33 cellular contexts compared by ENCODE assay signal in genomic region chr19:8902520-8902919, GRCh38.
"Had no signal": no experiment of that assay in that cellular context is flagged by ENCODE, and none has a peak within 500 bp of the region (broad histone marks: within the 10 kb centered on the region; RNA-seq: fewer than 3 reads in every experiment).

No MANE protein-coding gene starts in this region.

- FAIRE-seq: frontal cortex had no signal

- ATAC-seq: activated CD4-positive, alpha-beta T cell treated with anti-CD3 and anti-CD28 coated beads for 36 hours; activated CD8-positive, alpha-beta memory T cell treated with anti-CD3 and anti-CD28 coated beads, Interleukin-2, amount 10 ng/mL, durations not matched to agents 7 days and 5 days; activated CD8-positive, alpha-beta T cell treated with anti-CD3 and anti-CD28 coated beads, Interleukin-2, amount 10 ng/mL, durations not matched to agents 7 days and 5 days; activated naive CD8-positive, alpha-beta T cell treated with anti-CD3 and anti-CD28 coated beads, Interleukin-2, amount 50 U/mL, for 24 hours; body of pancreas; esophagus mucosa had no signal

- H3K4me1 Mint-ChIP-seq: activated CD4-positive, alpha-beta T cell treated with anti-CD3 and anti-CD28 coated beads for 36 hours; activated CD4-positive, alpha-beta T cell treated with anti-CD3 and anti-CD28 coated beads, Interleukin-2, amount 10 ng/mL, durations not matched to agents 24 days and 14 days; activated CD8-positive, alpha-beta memory T cell treated with anti-CD3 and anti-CD28 coated beads, Interleukin-2, amount 10 ng/mL, durations not matched to agents 7 days and 5 days; activated naive CD4-positive, alpha-beta T cell treated with anti-CD3 and anti-CD28 coated beads, Interleukin-2, amount 50 U/mL, for 24 hours; activated naive CD8-positive, alpha-beta T cell treated with anti-CD3 and anti-CD28 coated beads for 36 hours; activated naive CD8-positive, alpha-beta T cell treated with anti-CD3 and anti-CD28 coated beads, Interleukin-2, amount 50 U/mL, for 24 hours; endodermal cell had no signal

- H3K4me3 Mint-ChIP-seq: activated CD4-positive, alpha-beta memory T cell treated with anti-CD3 and anti-CD28 coated beads for 36 hours; activated CD4-positive, alpha-beta T cell treated with anti-CD3 and anti-CD28 coated beads for 36 hours; activated CD4-positive, alpha-beta T cell treated with anti-CD3 and anti-CD28 coated beads, Interleukin-2, amount 10 ng/mL, durations not matched to agents 24 days and 14 days; activated CD8-positive, alpha-beta memory T cell treated with anti-CD3 and anti-CD28 coated beads, Interleukin-2, amount 10 ng/mL, durations not matched to agents 7 days and 5 days; activated CD8-positive, alpha-beta T cell treated with anti-CD3 and anti-CD28 coated beads, Interleukin-2, amount 10 ng/mL, durations not matched to agents 7 days and 5 days; activated naive CD4-positive, alpha-beta T cell treated with anti-CD3 and anti-CD28 coated beads for 36 hours; activated naive CD4-positive, alpha-beta T cell treated with anti-CD3 and anti-CD28 coated beads, Interleukin-2, amount 50 U/mL, for 24 hours; activated naive CD8-positive, alpha-beta T cell treated with anti-CD3 and anti-CD28 coated beads for 36 hours; activated naive CD8-positive, alpha-beta T cell treated with anti-CD3 and anti-CD28 coated beads, Interleukin-2, amount 50 U/mL, for 24 hours; activated T-helper 1 cell treated with anti-CD3 and anti-CD28 coated beads, Interleukin-12 subunit alpha, Interleukin-12 subunit beta, Interleukin-2, Interleukin-4 antibody, amounts not matched to agents 30 ng/mL and 10 ng/mL and 1 ng/mL, durations not matched to agents 14 hours and 24 hours and 36 hours; endodermal cell had no signal

- H3K9me3 Mint-ChIP-seq: activated CD4-positive, alpha-beta memory T cell treated with anti-CD3 and anti-CD28 coated beads for 36 hours; activated CD4-positive, alpha-beta T cell treated with anti-CD3 and anti-CD28 coated beads, Interleukin-2, amount 10 ng/mL, durations not matched to agents 24 days and 14 days; activated naive CD4-positive, alpha-beta T cell treated with anti-CD3 and anti-CD28 coated beads for 36 hours; activated naive CD4-positive, alpha-beta T cell treated with anti-CD3 and anti-CD28 coated beads, Interleukin-2, amount 50 U/mL, for 24 hours; activated naive CD8-positive, alpha-beta T cell treated with anti-CD3 and anti-CD28 coated beads for 36 hours; activated naive CD8-positive, alpha-beta T cell treated with anti-CD3 and anti-CD28 coated beads, Interleukin-2, amount 50 U/mL, for 24 hours; activated T-helper 1 cell treated with anti-CD3 and anti-CD28 coated beads, Interleukin-12 subunit alpha, Interleukin-12 subunit beta, Interleukin-2, Interleukin-4 antibody, amounts not matched to agents 30 ng/mL and 10 ng/mL and 1 ng/mL, durations not matched to agents 14 hours and 24 hours and 36 hours; activated T-helper 2 cell treated with anti-CD3 and anti-CD28 coated beads, Interferon-gamma antibody, Interleukin-2, Interleukin-4, amounts not matched to agents 10 μg/mL and 5 μg/mL and 100 μg/mL, durations not matched to agents 14 hours and 24 hours and 36 hours; endodermal cell had no signal

- H3K9me3 ChIP-seq: adrenal gland, body of pancreas, colonic mucosa had no signal

- H3K4me3 ChIP-seq: adrenal gland, body of pancreas, cardiac muscle cell, colonic mucosa, dorsolateral prefrontal cortex had no signal

- H3K27ac Mint-ChIP-seq: activated CD4-positive, alpha-beta memory T cell treated with anti-CD3 and anti-CD28 coated beads for 36 hours; activated CD4-positive, alpha-beta T cell treated with anti-CD3 and anti-CD28 coated beads for 36 hours; activated CD4-positive, alpha-beta T cell treated with anti-CD3 and anti-CD28 coated beads, Interleukin-2, amount 10 ng/mL, durations not matched to agents 24 days and 14 days; activated CD8-positive, alpha-beta memory T cell treated with anti-CD3 and anti-CD28 coated beads, Interleukin-2, amount 10 ng/mL, durations not matched to agents 7 days and 5 days; activated CD8-positive, alpha-beta T cell treated with anti-CD3 and anti-CD28 coated beads, Interleukin-2, amount 10 ng/mL, durations not matched to agents 7 days and 5 days; activated naive CD4-positive, alpha-beta T cell treated with anti-CD3 and anti-CD28 coated beads for 36 hours; activated naive CD4-positive, alpha-beta T cell treated with anti-CD3 and anti-CD28 coated beads, Interleukin-2, amount 50 U/mL, for 24 hours; activated naive CD8-positive, alpha-beta T cell treated with anti-CD3 and anti-CD28 coated beads for 36 hours; activated naive CD8-positive, alpha-beta T cell treated with anti-CD3 and anti-CD28 coated beads, Interleukin-2, amount 50 U/mL, for 24 hours; activated T-helper 1 cell treated with anti-CD3 and anti-CD28 coated beads, Interleukin-12 subunit alpha, Interleukin-12 subunit beta, Interleukin-2, Interleukin-4 antibody, amounts not matched to agents 30 ng/mL and 10 ng/mL and 1 ng/mL, durations not matched to agents 14 hours and 24 hours and 36 hours; activated T-helper 2 cell treated with anti-CD3 and anti-CD28 coated beads, Interferon-gamma antibody, Interleukin-2, Interleukin-4, amounts not matched to agents 10 μg/mL and 5 μg/mL and 100 μg/mL, durations not matched to agents 14 hours and 24 hours and 36 hours; endodermal cell had no signal

- H3K36me3 Mint-ChIP-seq: activated CD4-positive, alpha-beta memory T cell treated with anti-CD3 and anti-CD28 coated beads for 36 hours; activated CD8-positive, alpha-beta memory T cell treated with anti-CD3 and anti-CD28 coated beads, Interleukin-2, amount 10 ng/mL, durations not matched to agents 7 days and 5 days; activated naive CD4-positive, alpha-beta T cell treated with anti-CD3 and anti-CD28 coated beads, Interleukin-2, amount 50 U/mL, for 24 hours; activated naive CD8-positive, alpha-beta T cell treated with anti-CD3 and anti-CD28 coated beads for 36 hours had no signal

- H3K27me3 Mint-ChIP-seq: activated CD4-positive, alpha-beta T cell treated with anti-CD3 and anti-CD28 coated beads, Interleukin-2, amount 10 ng/mL, durations not matched to agents 24 days and 14 days; activated CD8-positive, alpha-beta memory T cell treated with anti-CD3 and anti-CD28 coated beads, Interleukin-2, amount 10 ng/mL, durations not matched to agents 7 days and 5 days; activated naive CD4-positive, alpha-beta T cell treated with anti-CD3 and anti-CD28 coated beads, Interleukin-2, amount 50 U/mL, for 24 hours; activated naive CD8-positive, alpha-beta T cell treated with anti-CD3 and anti-CD28 coated beads for 36 hours; activated naive CD8-positive, alpha-beta T cell treated with anti-CD3 and anti-CD28 coated beads, Interleukin-2, amount 50 U/mL, for 24 hours had no signal

- DNase-seq: activated CD4-positive, alpha-beta memory T cell treated with anti-CD3 and anti-CD28 coated beads for 36 hours; activated CD4-positive, alpha-beta T cell treated with anti-CD3 and anti-CD28 coated beads for 36 hours; activated CD4-positive, alpha-beta T cell treated with anti-CD3 and anti-CD28 coated beads, Interleukin-2, amount 10 ng/mL, durations not matched to agents 24 days and 14 days; activated CD4-positive, CD25-positive, alpha-beta regulatory T cell; activated CD4-positive, CD25-positive, alpha-beta regulatory T cell treated with anti-CD3 and anti-CD28 coated beads, Interleukin-2, amount 50 U/mL, for 72 hours; activated CD8-positive, alpha-beta memory T cell treated with anti-CD3 and anti-CD28 coated beads, Interleukin-2, amount 10 ng/mL, durations not matched to agents 7 days and 5 days; activated CD8-positive, alpha-beta memory T cell treated with anti-CD3 and anti-CD28 coated beads, Interleukin-2, amount 50 U/mL, for 4 hours; activated CD8-positive, alpha-beta T cell treated with anti-CD3 and anti-CD28 coated beads, Interleukin-2, amount 10 ng/mL, durations not matched to agents 7 days and 5 days; activated effector memory CD4-positive, alpha-beta T cell treated with anti-CD3 and anti-CD28 coated beads, Interleukin-2, amount 50 U/mL, for 16 hours; activated naive CD4-positive, alpha-beta T cell treated with anti-CD3 and anti-CD28 coated beads for 36 hours; activated naive CD8-positive, alpha-beta T cell treated with anti-CD3 and anti-CD28 coated beads for 36 hours; activated naive CD8-positive, alpha-beta T cell treated with anti-CD3 and anti-CD28 coated beads, Interleukin-2, amount 50 U/mL, for 24 hours; activated T-cell treated with anti-CD3 and anti-CD28 coated beads, Interleukin-2, amount 50 U/mL, for 1 hour; activated T-cell treated with anti-CD3 and anti-CD28 coated beads, Interleukin-2, amount 50 U/mL, for 48 hours; adrenal gland; amygdala; aorta; body of pancreas; central memory CD4-positive, alpha-beta T cell; cerebellar nuclear complex; colonic mucosa; dorsolateral prefrontal cortex; effector memory CD4-positive, alpha-beta T cell; endodermal cell; foreskin fibroblast; head of caudate nucleus; T-helper 2 cell had no signal

- H3K4me1 ChIP-seq: adrenal gland, body of pancreas, colonic mucosa had no signal

- H3K27me3 ChIP-seq: adrenal gland, body of pancreas, cardiac muscle cell, colonic mucosa had no signal

- H3K27ac ChIP-seq: adrenal gland, body of pancreas, cardiac muscle cell, colonic mucosa, dorsolateral prefrontal cortex had no signal

- H3K36me3 ChIP-seq: adrenal gland, cardiac muscle cell, colonic mucosa had no signal
